ENCODE assay signal across 1 cellular context in genomic region chr3:16884084-16884747, GRCh38.
A peak's percentile ranks its signal among the peaks of the same experiment; 100 is the strongest.
TF ChIP-seq lines count a peak whose summit lies in the region.

No MANE protein-coding gene starts in this region.

TF ChIP-seq in K562, 482 proteins besides CTCF, POLR2A, EP300 and RAD21 (continued from another document):
- TF ChIP-seq MGA (IDR thresholded peaks at IDR 0.05) (0 out of 2 replicates have a peak, but pooled peaks have one; percentile 19), SAFB (IDR thresholded peaks at IDR 0.05; ENCODE audit: borderline replicate concordance, low read depth, low read length) (peak; percentile 34; the same call in 1 of the 2 replicates), E2F6 (IDR thresholded peaks at IDR 0.05; ENCODE audit: borderline replicate concordance in 1 of 2, extremely low read depth in 1 of 2, insufficient read depth in 1 of 2, insufficient read length in 1 of 2, low read depth in 1 of 2, low read length in 1 of 2, poor library complexity in 1 of 2, severe bottlenecking in 1 of 2) (peak in 1 of 2 experiments; percentile 58), ZNF316 (IDR thresholded peaks at IDR 0.05) (0 out of 2 replicates have a peak, but pooled peaks have one; percentile 3), ZNF518B (CRISPR knock-in tag; IDR thresholded peaks at IDR 0.05) (no peak), NELFE (IDR thresholded peaks at IDR 0.05; ENCODE audit: insufficient read depth, insufficient read length) (no peak)
